ENCODE assay signal across 8 cellular contexts in genomic region chr17:44344939-44345496, GRCh38. TPM values are rescaled to one million over a fixed set of nuclear protein-coding genes. Genes with fewer than 3 reads are reported as not detected.
DNase-seq lines count a peak whose midpoint lies in the region; ATAC-seq, FAIRE-seq and TF ChIP-seq lines count a peak whose summit lies in the region.

TSS of gene GRN (plus strand) at chr17:44345302. CDS start at chr17:44349165, 3,863 bp downstream.

- H3K27me3 ChIP-seq in CD8-positive, alpha-beta T cell (ENCODE audit: insufficient read depth, low read length) = no peaks in the 10 kb centered on the region
- H3K27me3 ChIP-seq in HUES64 (ENCODE audit: insufficient read depth, low read length) = peaks cover 3% of the 10 kb centered on the region; the same call in 1 of the 2 replicates
- peaks cover 0 to 2% of the 10 kb centered on the region in 2 experiments for H3K27me3 ChIP-seq in endothelial cell of umbilical vein (ENCODE audit: control insufficient read depth in 2 of 2, insufficient read depth in 2 of 2, low read length in 2 of 2)

- H3K9me1 ChIP-seq in endothelial cell of umbilical vein (replicated peaks; ENCODE audit: control insufficient read depth, extremely low read depth, insufficient read depth, low read length) = no peaks in the 10 kb centered on the region

- dilution Hi-C loops in endothelial cell of umbilical vein (cut with MboI; ENCODE audit: extremely low pct_ligation_motif_present, low sequenced_read_pairs) = no loop called here

- H3K27ac Mint-ChIP-seq in CD8-positive, alpha-beta T cell = peak within 1 kb of the TSS; percentile 70

- no peaks in the 10 kb centered on the region for H3K9me3 ChIP-seq in CD8-positive, alpha-beta T cell (ENCODE audit: low read length)
- H3K9me3 ChIP-seq in HUES64 (ENCODE audit: insufficient read depth, low read depth, low read length) (no peaks in the 10 kb centered on the region), OCI-LY7 (ENCODE audit: low read length) (no peaks in the 10 kb centered on the region), endothelial cell of umbilical vein (replicated peaks; ENCODE audit: control insufficient read depth, insufficient read depth, low read length) (no peaks in the 10 kb centered on the region)

- POLR2A ChIA-PET in CD8-positive, alpha-beta T cell (lab: Charles Lee) = interaction anchor here (0.8 to 2.4 kb wide), 6 partner anchors 9 to 159 kb away, joined by 3 to 10 read pairs (median 6); partner anchors contain the start of genes TMUB2 and UBTF
- POLR2A ChIA-PET in OCI-LY7 (lab: Charles Lee) (interaction anchor here (1.7 kb wide), 1 partner anchor 9 kb away, joined by 11 read pairs; no protein-coding TSS in a partner anchor), endothelial cell of umbilical vein (lab: Charles Lee) (interaction anchor here (0.6 to 1.6 kb wide), 3 partner anchors 141 to 162 kb away, joined by 3 to 4 read pairs (median 3); partner anchors contain the start of gene TMUB2)

- peak within 1 kb of the TSS; percentile 12; the same call in 1 of the 2 replicates for H2AFZ ChIP-seq in OCI-LY7 (ENCODE audit: low read length)
- H2AFZ ChIP-seq in endothelial cell of umbilical vein (ENCODE audit: low read depth, low read length) = peak within 1 kb of the TSS; percentile 32

- CTCF ChIA-PET in CD8-positive, alpha-beta T cell (lab: Charles Lee) = interaction anchor here (0.5 to 2.7 kb wide), 25 partner anchors 8 to 1143 kb away, joined by 3 to 36 read pairs (median 5); partner anchors contain the start of genes FAM171A2, SLC25A39 and TMUB2
- CTCF ChIA-PET in OCI-LY7 (lab: Charles Lee; ENCODE audit: unreplicated experiment) = interaction anchor here (1.0 to 2.0 kb wide), 5 partner anchors 10 to 135 kb away, joined by 3 to 8 read pairs (median 6); no protein-coding TSS in a partner anchor
- CTCF ChIA-PET in endothelial cell of umbilical vein (lab: Charles Lee) = interaction anchor here (1.0 to 3.2 kb wide), 18 partner anchors 9 to 229 kb away, joined by 3 to 37 read pairs (median 6); partner anchors contain the start of genes FAM171A2 and TMUB2

- DNase-seq in CD8-positive, alpha-beta T cell = peak; percentile 67 to 86 (median 80)
- DNase-seq in OCI-LY7 (ENCODE audit: low spot score) (peak; percentile 95), activated T-cell treated with anti-CD3 and anti-CD28 coated beads for 1 hour (ENCODE audit: low read depth) (peak; percentile 72), endothelial cell of umbilical vein (ENCODE audit: low read depth, low spot score) (peak; percentile 99), midbrain (lab: John Stamatoyannopoulos, UW) (peak; percentile 99)
- peak; percentile 65 to 74 for DNase-seq in stimulated activated CD8-positive, alpha-beta memory T cell treated with anti-CD3 and anti-CD28 coated beads, Interleukin-2, amount 100 ng/mL, for 1 hour (ENCODE audit: low read depth in 2 of 2)

- H3K79me2 ChIP-seq in OCI-LY7 (ENCODE audit: insufficient read depth, low read depth, low read length) = peaks cover 24% of the 10 kb centered on the region; the same call in 1 of the 2 replicates
- H3K79me2 ChIP-seq in endothelial cell of umbilical vein (ENCODE audit: control insufficient read depth, insufficient read depth, low read length) = peaks cover 2% of the 10 kb centered on the region

- H3K4me3 ChIP-seq in CD8-positive, alpha-beta T cell (ENCODE audit: low read depth, low read length) = peak within 1 kb of the TSS; percentile 63
- H3K4me3 ChIP-seq in HUES64 (ENCODE audit: low read length) = peak within 1 kb of the TSS; percentile 90
- peak within 1 kb of the TSS; percentile 91 for H3K4me3 ChIP-seq in OCI-LY7 (ENCODE audit: low read depth, low read length, poor library complexity, severe bottlenecking)
- peak within 1 kb of the TSS; percentile 31 to 70 (median 62) for H3K4me3 ChIP-seq in endothelial cell of umbilical vein (replicated peaks in 1 of 3; ENCODE audit: insufficient read depth in 1 of 3, low read depth in 1 of 3, low read length in 3 of 3)

- no peaks in the 10 kb centered on the region for H3K9me3 Mint-ChIP-seq in CD8-positive, alpha-beta T cell

- no peak for TF ChIP-seq CTCF in CD8-positive, alpha-beta T cell (IDR thresholded peaks at IDR 0.05)
- TF ChIP-seq CTCF in OCI-LY7 (conservative IDR thresholded peaks at IDR 0.05; ENCODE audit: low read length) = no peak
- TF ChIP-seq CTCF in endothelial cell of umbilical vein (IDR thresholded peaks at IDR 0.05; ENCODE audit: extremely low read depth in 1 of 2, insufficient read depth in 1 of 2, low read depth in 1 of 2, low read length in 2 of 2) = no peak

- TF ChIP-seq POLR2A in endothelial cell of umbilical vein (IDR thresholded peaks at IDR 0.05; ENCODE audit: low read depth, low read length) = peak; percentile 96

- no peaks in the 10 kb centered on the region for H4K20me1 ChIP-seq in OCI-LY7 (ENCODE audit: insufficient read depth, low read length)
- no peaks in the 10 kb centered on the region for H4K20me1 ChIP-seq in endothelial cell of umbilical vein (replicated peaks; ENCODE audit: control insufficient read depth, extremely low read depth, insufficient read depth, low read length)

- intact Hi-C loops in CD8-positive, alpha-beta T cell (cut with DNase I, micrococcal nuclease) = loop anchor here (1.0 to 10.0 kb wide), 6 partner anchors 18 to 280 kb away; partner anchors contain the start of genes FAM171A2 (in 1 of the 2), HROB (in 1 of the 2), LSM12 (in 1 of the 2) and RUNDC3A (in 1 of the 2)
- intact Hi-C loops in OCI-LY7 (cut with micrococcal nuclease; ENCODE audit: unreplicated experiment) (loop anchor here (1.0 to 5.0 kb wide), 4 partner anchors 129 to 273 kb away; partner anchors contain the start of genes G6PC3 and HROB), endothelial cell of umbilical vein (cut with micrococcal nuclease) (loop anchor here (1.0 to 2.0 kb wide), 4 partner anchors 14 to 145 kb away; no protein-coding TSS in a partner anchor)

- WGBS in HUES64 = 1% methylated on average over 25 of the region's 26 CpGs

- peak; percentile 99 for FAIRE-seq in endothelial cell of umbilical vein (lab: Jason Lieb, UNC)

- ATAC-seq in CD8-positive, alpha-beta T cell = peak; percentile 99
- peak; percentile 50 for ATAC-seq in GM19467 (IDR thresholded peaks at IDR 0.05; ENCODE audit: unreplicated experiment)

- no TSS peak for BruUV-seq in OCI-LY7 (replicated peaks; lab: Mats Ljungman, UMichigan)
- BruUV-seq in endothelial cell of umbilical vein (replicated peaks; lab: Mats Ljungman, UMichigan) = no TSS peak

- peaks cover 4% of the 10 kb centered on the region for H3K36me3 Mint-ChIP-seq in CD8-positive, alpha-beta T cell

- H3K4me1 Mint-ChIP-seq in CD8-positive, alpha-beta T cell (ENCODE audit: low read depth) = peaks cover 20% of the 10 kb centered on the region

- H3K27ac ChIP-seq in CD8-positive, alpha-beta T cell (ENCODE audit: low read depth, low read length) = no peak within 1 kb of the TSS
- H3K27ac ChIP-seq in HUES64 (ENCODE audit: low read depth, low read length) (peak within 1 kb of the TSS; percentile 50; the same call in 1 of the 2 replicates), OCI-LY7 (ENCODE audit: low read depth, low read length, poor library complexity, severe bottlenecking) (peak within 1 kb of the TSS; percentile 90), endothelial cell of umbilical vein (ENCODE audit: insufficient read depth, low read depth, low read length) (peak within 1 kb of the TSS; percentile 4)

- peaks cover 12% of the 10 kb centered on the region for H3K4me1 ChIP-seq in CD8-positive, alpha-beta T cell (ENCODE audit: insufficient read depth, low read length)
- H3K4me1 ChIP-seq in HUES64 (ENCODE audit: insufficient read depth, low read length) (no peaks in the 10 kb centered on the region; the same call in 1 of the 2 replicates), OCI-LY7 (ENCODE audit: insufficient read depth, low read length, poor library complexity, severe bottlenecking) (peaks cover 52% of the 10 kb centered on the region), endothelial cell of umbilical vein (ENCODE audit: control insufficient read depth, extremely low read depth, insufficient read depth, low read length) (no peaks in the 10 kb centered on the region)

- no peaks in the 10 kb centered on the region for H3K9me2 ChIP-seq in OCI-LY7 (ENCODE audit: insufficient read depth, low read length)

- H3K9ac ChIP-seq in HUES64 (ENCODE audit: low read depth, low read length) = peak within 1 kb of the TSS; percentile 64
- H3K9ac ChIP-seq in endothelial cell of umbilical vein (replicated peaks; ENCODE audit: extremely low read depth, insufficient read depth, low read length) = peak within 1 kb of the TSS; percentile 61

- H3K36me3 ChIP-seq in CD8-positive, alpha-beta T cell (ENCODE audit: insufficient read depth, low read length) = no peaks in the 10 kb centered on the region
- no peaks in the 10 kb centered on the region for H3K36me3 ChIP-seq in HUES64 (ENCODE audit: insufficient read depth, low read length)
- peaks cover 12% of the 10 kb centered on the region for H3K36me3 ChIP-seq in OCI-LY7 (ENCODE audit: insufficient read depth, low read length)
- H3K36me3 ChIP-seq in endothelial cell of umbilical vein (ENCODE audit: control insufficient read depth in 2 of 2, extremely low read depth in 1 of 2, insufficient read depth in 2 of 2, low read length in 2 of 2) = peaks cover 0 to 11% of the 10 kb centered on the region in 2 experiments

- peaks cover 14% of the 10 kb centered on the region for H3K27me3 Mint-ChIP-seq in CD8-positive, alpha-beta T cell (ENCODE audit: low read depth)

- peak within 1 kb of the TSS; percentile 97 for H3K4me2 ChIP-seq in OCI-LY7 (ENCODE audit: low read length)
- H3K4me2 ChIP-seq in endothelial cell of umbilical vein (ENCODE audit: insufficient read depth, low read length) = peak within 1 kb of the TSS; percentile 60

- peak within 1 kb of the TSS; percentile 93 for H3K4me3 Mint-ChIP-seq in CD8-positive, alpha-beta T cell

TF ChIP-seq in endothelial cell of umbilical vein, 7 proteins besides CTCF, POLR2A, EP300 and RAD21 (continues in another document):
- TF ChIP-seq POLR2AphosphoS5 (IDR thresholded peaks at IDR 0.05; ENCODE audit: insufficient read depth, low read depth, low read length) (peak; percentile 85), MYC (IDR thresholded peaks at IDR 0.05; ENCODE audit: low read depth, low read length) (no peak)

RNA-seq across cellular contexts. Expression of gene GRN, which starts in this region (rescaled TPM):
- 10 to 100 TPM in 1 of 2 experiments, 1 to 10 TPM in 1; 8.5 to 13.2 TPM for total RNA-seq in CD8-positive, alpha-beta T cell
- polyA plus RNA-seq in HUES64 (2013, experiment 1 of 2) = 71.7 TPM
- polyA plus RNA-seq in HUES64 (2013, experiment 2 of 2) = 92.4 TPM
- 185 and 203 TPM in 2 replicates for total RNA-seq in OCI-LY7 (2014; rRNA removed; shearing (Covaris generic))
- total RNA-seq in OCI-LY7 (2022) (228 and 247 TPM in 2 replicates), endothelial cell of umbilical vein (343 and 346 TPM in 2 replicates)
- polyA plus RNA-seq in endothelial cell of umbilical vein = 1,034 and 1,362 TPM in 2 replicates
- polyA plus RNA-seq in endothelial cell of umbilical vein (2011; cell fraction: cytosol; rRNA removed) = 522 and 689 TPM in 2 replicates
- polyA plus RNA-seq in endothelial cell of umbilical vein (2011; cell fraction: nucleus; rRNA removed) = 299 and 488 TPM in 2 replicates
- polyA plus RNA-seq in endothelial cell of umbilical vein (2012) = 360 and 523 TPM in 2 replicates
- polyA minus RNA-seq in endothelial cell of umbilical vein = 224 and 227 TPM in 2 replicates
- polyA minus RNA-seq in endothelial cell of umbilical vein (2011; cell fraction: cytosol; rRNA and poly(A)+ RNA removed) = 108 TPM
- 73.6 and 104 TPM in 2 replicates for polyA minus RNA-seq in endothelial cell of umbilical vein (2011; cell fraction: nucleus; rRNA and poly(A)+ RNA removed)

Comparison
In these comparisons a context has a peak if more than half of its experiments do, and no peak if none do; other contexts are left out.
1. RNA of gene GRN (total RNA-seq): 343 to 346 TPM in endothelial cell of umbilical vein and 185 to 247 TPM in OCI-LY7; 8.5 to 13.2 TPM in CD8-positive, alpha-beta T cell; every median in the first group is over 10 times any median in the second.
2. Peak in every context shown above with its lines, with median percentiles within 50 percentile points of each other: DNase-seq and H3K4me3 ChIP-seq.